ENCODE assay signal across 9 cellular contexts in the genomic region with DNA sequence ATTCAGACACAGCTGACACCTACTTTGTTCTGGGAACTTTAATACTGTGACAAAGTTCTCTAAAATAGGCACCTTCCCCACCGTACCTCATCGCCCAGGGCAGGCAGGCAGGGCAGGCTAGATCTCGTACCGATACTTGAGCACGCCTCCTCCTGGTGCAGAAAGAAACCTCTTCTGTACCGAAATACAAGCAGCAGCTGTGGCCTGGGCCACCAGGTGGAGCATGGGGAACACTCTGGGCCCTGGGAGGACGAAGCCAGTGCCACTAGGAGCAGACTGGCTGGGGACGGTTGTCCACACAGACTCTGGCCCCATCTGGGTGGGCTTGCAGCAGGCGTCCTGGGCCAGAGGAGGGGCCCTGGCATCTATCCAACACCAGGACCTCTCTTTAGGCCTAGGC. TPM values are rescaled to one million over a fixed set of nuclear protein-coding genes. Genes with fewer than 3 reads are reported as not detected.
DNase-seq lines count a peak whose midpoint lies in the region; ATAC-seq and TF ChIP-seq lines count a peak whose summit lies in the region.
"Had no signal": no experiment of that assay in that cellular context is flagged by ENCODE, and none has a peak within 500 bp of the region (broad histone marks: within the 10 kb centered on the region; RNA-seq: fewer than 3 reads in every experiment).

No MANE protein-coding gene starts in this region.

- H3K27ac ChIP-seq in CD4-positive, CD25-positive, alpha-beta regulatory T cell (ENCODE audit: insufficient read depth, low read length, poor library complexity, severe bottlenecking) = no peak overlapping the region
- H3K27ac ChIP-seq in GM23248 (no peak overlapping the region), RWPE2 (ENCODE audit: poor library complexity, severe bottlenecking) (no peak overlapping the region), mammary epithelial cell (ENCODE audit: insufficient read depth, low read depth, low read length) (no peak overlapping the region), left lung (no peak overlapping the region)
- H3K27ac ChIP-seq: SK-N-MC had no signal

- H3K9ac ChIP-seq in GM23248 (no peak overlapping the region), mammary epithelial cell (ENCODE audit: insufficient read depth, low read length) (no peak overlapping the region)

- no peaks in the 10 kb centered on the region for H3F3A ChIP-seq in GM23248 (ENCODE audit: insufficient read depth)

- H2AFZ ChIP-seq in GM23248 (no peak overlapping the region), mammary epithelial cell (ENCODE audit: low read depth, low read length) (no peak overlapping the region)

- no peak overlapping the region for H3K27ac Mint-ChIP-seq in CD4-positive, CD25-positive, alpha-beta regulatory T cell

- H3K4me3 ChIP-seq in CD4-positive, CD25-positive, alpha-beta regulatory T cell (ENCODE audit: low read depth, low read length) = no peak overlapping the region
- no peak overlapping the region for H3K4me3 ChIP-seq in GM23248
- H3K4me3 ChIP-seq in RWPE2 (ENCODE audit: severe bottlenecking) = no peak overlapping the region
- H3K4me3 ChIP-seq in mammary epithelial cell (replicated peaks in 1 of 3; ENCODE audit: insufficient read depth in 1 of 3, low read depth in 2 of 3, low read length in 3 of 3) = no peak overlapping the region
- H3K4me3 ChIP-seq in left lung = no peak overlapping the region
- H3K4me3 ChIP-seq: SK-N-MC had no signal

- 71 to 73% methylated on average over 9 of the region's 9 CpGs for WGBS in GM23248 (ENCODE audit: low coverage in 1 of 2, low lambda C conversion rate in 2 of 2, missing lambda C conversion rate in 2 of 2), 2 experiments
- WGBS in mammary epithelial cell (ENCODE audit: low coverage, missing lambda C conversion rate) = 59% methylated on average over 8 of the region's 9 CpGs

- H3K9me3 Mint-ChIP-seq in CD4-positive, CD25-positive, alpha-beta regulatory T cell = peaks cover 0 to 1% (median 0%) of the 10 kb centered on the region in 7 donors

- in situ Hi-C loops in GM23248 (cut with MboI) = no loop called here
- in situ Hi-C loops in mammary epithelial cell (cut with MboI; ENCODE audit: low sequenced_read_pairs in 2 of 2) = no loop called here

- H3K79me2 ChIP-seq in GM23248 (ENCODE audit: insufficient read depth) (no peaks in the 10 kb centered on the region), mammary epithelial cell (ENCODE audit: insufficient read depth, low read length) (no peaks in the 10 kb centered on the region)

- no peaks in the 10 kb centered on the region for H3K9me2 ChIP-seq in GM23248 (ENCODE audit: insufficient read depth)

- dilution Hi-C loops in mammary epithelial cell (cut with HindIII; ENCODE audit: low sequenced_read_pairs) = no loop called here

- peak in 1 of 2 donors; percentile 38 for ATAC-seq in CD4-positive, CD25-positive, alpha-beta regulatory T cell (ENCODE audit: low read depth in 2 of 2)
- ATAC-seq in RWPE2 (ENCODE audit: low read depth) = peak; percentile 75
- peak; percentile 30 for ATAC-seq in left lung
- ATAC-seq in GM19467 (IDR thresholded peaks at IDR 0.05; ENCODE audit: unreplicated experiment) = no peak

- H4K20me1 ChIP-seq in GM23248 (ENCODE audit: insufficient read depth) (no peaks in the 10 kb centered on the region), mammary epithelial cell (ENCODE audit: insufficient read depth, low read length) (no peaks in the 10 kb centered on the region)

- no peaks in the 10 kb centered on the region for H3K27me3 ChIP-seq in CD4-positive, CD25-positive, alpha-beta regulatory T cell (ENCODE audit: control insufficient read depth, insufficient read depth, low read length)
- H3K27me3 ChIP-seq in GM23248 (replicated peaks; ENCODE audit: insufficient read depth) = no peaks in the 10 kb centered on the region
- H3K27me3 ChIP-seq in RWPE2 (ENCODE audit: insufficient read depth, poor library complexity, severe bottlenecking) = no peaks in the 10 kb centered on the region
- H3K27me3 ChIP-seq in mammary epithelial cell (ENCODE audit: insufficient read depth, low read length) = no peaks in the 10 kb centered on the region
- H3K27me3 ChIP-seq in left lung = no peaks in the 10 kb centered on the region

- H3K4me2 ChIP-seq in GM23248 (ENCODE audit: unreplicated experiment) (no peak overlapping the region), mammary epithelial cell (ENCODE audit: insufficient read depth, low read depth, low read length) (no peak overlapping the region)

- peaks cover 18% of the 10 kb centered on the region for H3K36me3 Mint-ChIP-seq in CD4-positive, CD25-positive, alpha-beta regulatory T cell

- H3K36me3 ChIP-seq in CD4-positive, CD25-positive, alpha-beta regulatory T cell (ENCODE audit: control insufficient read depth, insufficient read depth, low read length) = peaks cover 31% of the 10 kb centered on the region
- H3K36me3 ChIP-seq in GM23248 (ENCODE audit: low read depth) = no peaks in the 10 kb centered on the region; the same call in 1 of the 2 replicates
- peaks cover 7% of the 10 kb centered on the region; the same call in 1 of the 2 replicates for H3K36me3 ChIP-seq in RWPE2 (ENCODE audit: low read depth)
- peaks cover 4% of the 10 kb centered on the region for H3K36me3 ChIP-seq in mammary epithelial cell (ENCODE audit: insufficient read depth, low read length)
- peaks cover 0 to 71% of the 10 kb centered on the region in 2 donors for H3K36me3 ChIP-seq in left lung

- no peaks in the 10 kb centered on the region for H3K4me1 ChIP-seq in CD4-positive, CD25-positive, alpha-beta regulatory T cell (ENCODE audit: control insufficient read depth, insufficient read depth, low read length, poor library complexity, severe bottlenecking)
- H3K4me1 ChIP-seq in GM23248 (ENCODE audit: insufficient read depth) (no peaks in the 10 kb centered on the region), RWPE2 (ENCODE audit: insufficient read depth, poor library complexity, severe bottlenecking) (no peaks in the 10 kb centered on the region), mammary epithelial cell (ENCODE audit: insufficient read depth, low read length) (no peaks in the 10 kb centered on the region), left lung (no peaks in the 10 kb centered on the region)

- intact Hi-C loops in mammary epithelial cell (cut with micrococcal nuclease) = loop anchor here (1.0 to 2.0 kb wide), 2 partner anchors 20 to 44 kb away; a partner anchor contains a TSS
- intact Hi-C loops in left lung (cut with DNase I) = no loop called here

- no peaks in the 10 kb centered on the region for H3K27me3 Mint-ChIP-seq in CD4-positive, CD25-positive, alpha-beta regulatory T cell

- H3K9me3 ChIP-seq in CD4-positive, CD25-positive, alpha-beta regulatory T cell (ENCODE audit: control insufficient read depth in 2 of 2, low read length in 2 of 2) = no peaks in the 10 kb centered on the region
- no peaks in the 10 kb centered on the region for H3K9me3 ChIP-seq in GM23248 (ENCODE audit: low read depth)
- no peaks in the 10 kb centered on the region for H3K9me3 ChIP-seq in RWPE2 (ENCODE audit: severe bottlenecking)
- H3K9me3 ChIP-seq in mammary epithelial cell (replicated peaks; ENCODE audit: insufficient read depth, low read length) = no peaks in the 10 kb centered on the region
- H3K9me3 ChIP-seq in left lung = no peaks in the 10 kb centered on the region

- DNase-seq in CD4-positive, CD25-positive, alpha-beta regulatory T cell = peak in 2 of 3 donors; percentile 22 to 63
- peak; percentile 62 for DNase-seq in GM23248
- DNase-seq in RWPE2 (ENCODE audit: low spot score) = no peak
- DNase-seq in mammary epithelial cell = peak; percentile 43
- DNase-seq in left lung = no peak
- no peak for DNase-seq in NCI-H2107 treated with DMSO at 0.1 percent for 48 hours (lab: John Stamatoyannopoulos, UW; ENCODE audit: unreplicated experiment)
- DNase-seq in NCI-H1417 treated with DMSO at 0.1 percent for 48 hours (lab: John Stamatoyannopoulos, UW) = no peak

- BruUV-seq in mammary epithelial cell (replicated peaks; lab: Mats Ljungman, UMichigan) = TSS peak; percentile 61

- TF ChIP-seq CTCF in RWPE2 (IDR thresholded peaks at IDR 0.05; ENCODE audit: poor library complexity, severe bottlenecking) (peak; percentile 73), mammary epithelial cell (conservative IDR thresholded peaks at IDR 0.05 in 1 of 2, IDR thresholded peaks at IDR 0.05 in 1 of 2; ENCODE audit: extremely low read depth in 1 of 2, insufficient read depth in 1 of 2, low read depth in 1 of 2, low read length in 2 of 2) (peak; percentile 70 to 74), left lung (IDR thresholded peaks at IDR 0.05) (peak in 1 of 2 donors; percentile 21)

- H3K4me1 Mint-ChIP-seq in CD4-positive, CD25-positive, alpha-beta regulatory T cell = no peaks in the 10 kb centered on the region

- CTCF ChIA-PET in mammary epithelial cell (lab: Charles Lee; ENCODE audit: low non-redundant PET) = no interaction called here

- no peak overlapping the region for H3K4me3 Mint-ChIP-seq in CD4-positive, CD25-positive, alpha-beta regulatory T cell

RNA-seq across cellular contexts. Expression of a gene that starts 12.8 kb away (rescaled TPM):
- 37.4 TPM for total RNA-seq in CD4-positive, CD25-positive, alpha-beta regulatory T cell
- polyA plus RNA-seq in CD4-positive, CD25-positive, alpha-beta regulatory T cell = 10 to 100 TPM; 41.8 to 56.0 (median 49.3) TPM
- total RNA-seq in GM23248 (2014; rRNA removed; shearing (Covaris generic)) = 29.4 and 33.3 TPM in 2 replicates
- polyA plus RNA-seq in GM23248 (2016; fragmentation: Nextera tagmentation; extraction: Ambion mirVana) (78.2 and 79.2 TPM in 2 replicates), mammary epithelial cell (62.8 TPM)
- total RNA-seq in mammary epithelial cell (10 to 100 TPM; 21.2 to 44.8 TPM), left lung (10 to 100 TPM; 36.5 to 46.0 TPM)
- 21.9 TPM for polyA minus RNA-seq in mammary epithelial cell

RNA-seq across cellular contexts. Expression of a gene that starts 16.1 kb away (rescaled TPM):
- not detected for total RNA-seq in CD4-positive, CD25-positive, alpha-beta regulatory T cell
- polyA plus RNA-seq in CD4-positive, CD25-positive, alpha-beta regulatory T cell = not detected
- 0.38 TPM in 1 of 2 replicates, not detected in the other for total RNA-seq in GM23248 (2014; rRNA removed; shearing (Covaris generic))
- polyA plus RNA-seq in GM23248 (2016; fragmentation: Nextera tagmentation; extraction: Ambion mirVana) (0.59 and 1.1 TPM in 2 replicates), mammary epithelial cell (not detected)
- total RNA-seq in mammary epithelial cell (1 to 10 TPM in 1 of 2 donors, under 1 TPM in 1; 0.09 to 1.0 TPM), left lung (1 to 10 TPM; 5.1 to 5.5 TPM)
- not detected for polyA minus RNA-seq in mammary epithelial cell

RNA-seq across cellular contexts. Expression of a gene that starts 32.6 kb away (rescaled TPM):
- 15.2 TPM for total RNA-seq in CD4-positive, CD25-positive, alpha-beta regulatory T cell
- polyA plus RNA-seq in CD4-positive, CD25-positive, alpha-beta regulatory T cell = 10 to 100 TPM; 12.1 to 21.3 (median 16.9) TPM
- 16.8 and 21.2 TPM in 2 replicates for total RNA-seq in GM23248 (2014; rRNA removed; shearing (Covaris generic))
- polyA plus RNA-seq in GM23248 (2016; fragmentation: Nextera tagmentation; extraction: Ambion mirVana) = 49.6 and 52.2 TPM in 2 replicates
- total RNA-seq in mammary epithelial cell = 10 to 100 TPM; 17.2 to 47.0 TPM
- polyA plus RNA-seq in mammary epithelial cell = 57.3 TPM
- 72.2 TPM for polyA minus RNA-seq in mammary epithelial cell
- 10 to 100 TPM; 31.3 to 55.4 TPM for total RNA-seq in left lung

RNA-seq across cellular contexts. Expression of a gene that starts 44.0 kb away (rescaled TPM):
- total RNA-seq in CD4-positive, CD25-positive, alpha-beta regulatory T cell = 30.5 TPM
- 10 to 100 TPM in 3 of 4 donors, 1 to 10 TPM in 1; 8.6 to 22.8 (median 15.5) TPM for polyA plus RNA-seq in CD4-positive, CD25-positive, alpha-beta regulatory T cell
- 24.3 and 44.3 TPM in 2 replicates for total RNA-seq in GM23248 (2014; rRNA removed; shearing (Covaris generic))
- polyA plus RNA-seq in GM23248 (2016; fragmentation: Nextera tagmentation; extraction: Ambion mirVana) (41.9 and 42.2 TPM in 2 replicates), mammary epithelial cell (38.1 TPM)
- total RNA-seq in mammary epithelial cell (10 to 100 TPM; 40.2 to 66.8 TPM), left lung (10 to 100 TPM; 27.2 to 42.9 TPM)
- 50.3 TPM for polyA minus RNA-seq in mammary epithelial cell

RNA-seq across cellular contexts. Expression of a gene that starts 44.2 kb away (rescaled TPM):
- 167 TPM for total RNA-seq in CD4-positive, CD25-positive, alpha-beta regulatory T cell
- polyA plus RNA-seq in CD4-positive, CD25-positive, alpha-beta regulatory T cell = 100 to 1,000 TPM; 413 to 484 (median 460) TPM
- 288 and 292 TPM in 2 replicates for total RNA-seq in GM23248 (2014; rRNA removed; shearing (Covaris generic))
- polyA plus RNA-seq in GM23248 (2016; fragmentation: Nextera tagmentation; extraction: Ambion mirVana) (319 and 323 TPM in 2 replicates), mammary epithelial cell (191 TPM)
- total RNA-seq in mammary epithelial cell (100 to 1,000 TPM; 223 to 263 TPM), left lung (100 to 1,000 TPM; 176 to 214 TPM)
- polyA minus RNA-seq in mammary epithelial cell = 333 TPM

Comparison
In these comparisons a context has a peak if more than half of its experiments do, and no peak if none do; other contexts are left out.
1. DNase-seq: peak in CD4-positive, CD25-positive, alpha-beta regulatory T cell (2 of 3), GM23248 (single experiment) and mammary epithelial cell (single experiment); none in RWPE2 (single experiment), left lung (0 of 2), NCI-H2107 treated with DMSO at 0.1 percent for 48 hours (single experiment) and NCI-H1417 treated with DMSO at 0.1 percent for 48 hours (single experiment).